11 cellular contexts compared by ENCODE assay signal in genomic region chr17:59668816-59669215, GRCh38. TPM values are rescaled to one million over a fixed set of nuclear protein-coding genes. Genes with fewer than 3 reads are reported as not detected.
DNase-seq lines count a peak whose midpoint lies in the region; ATAC-seq and TF ChIP-seq lines count a peak whose summit lies in the region.
"Had no signal": no experiment of that assay in that cellular context is flagged by ENCODE, and none has a peak within 500 bp of the region (broad histone marks: within the 10 kb centered on the region; RNA-seq: fewer than 3 reads in every experiment).

No MANE protein-coding gene starts in this region.

- no peak overlapping the region for H3K4me3 Mint-ChIP-seq in activated T-cell treated with anti-CD3 and anti-CD28 coated beads, Interleukin-2, amount 50 U/mL, for 24 hours
- no peak overlapping the region for H3K4me3 Mint-ChIP-seq in activated T-cell treated with anti-CD3 and anti-CD28 coated beads, Interleukin-2, amount 50 U/mL, for 4 hours
- H3K4me3 Mint-ChIP-seq in T-cell: no peak overlapping the region
- H3K4me3 Mint-ChIP-seq in stimulated activated memory B cell treated with anti-CD40 and anti-IgM and Interleukin-4, amounts not matched to agents 10 μg/mL and 1 μg/mL and 100 μg/mL, for 72 hours: no peak overlapping the region
- H3K4me3 Mint-ChIP-seq: GM23338 had no signal

- ATAC-seq in activated T-cell treated with anti-CD3 and anti-CD28 coated beads, Interleukin-2, amount 50 U/mL, for 4 hours: no peak
- ATAC-seq in T-cell (replicated peaks in 1 of 4) (no peak), HG03442 (IDR thresholded peaks at IDR 0.05; ENCODE audit: unreplicated experiment) (no peak)
- no peak for ATAC-seq in stimulated activated memory B cell treated with anti-CD40 and anti-IgM and Interleukin-4, amounts not matched to agents 10 μg/mL and 1 μg/mL and 100 μg/mL, for 72 hours
- ATAC-seq: GM23338 had no signal

- peaks cover 88% of the 10 kb centered on the region for H3K36me3 Mint-ChIP-seq in activated T-cell treated with anti-CD3 and anti-CD28 coated beads, Interleukin-2, amount 50 U/mL, for 24 hours (ENCODE audit: low read depth)
- peaks cover 27% of the 10 kb centered on the region for H3K36me3 Mint-ChIP-seq in activated T-cell treated with anti-CD3 and anti-CD28 coated beads, Interleukin-2, amount 50 U/mL, for 4 hours (ENCODE audit: insufficient read depth)
- H3K36me3 Mint-ChIP-seq in T-cell: peaks cover 20% of the 10 kb centered on the region
- peaks cover 38% of the 10 kb centered on the region for H3K36me3 Mint-ChIP-seq in stimulated activated memory B cell treated with anti-CD40 and anti-IgM and Interleukin-4, amounts not matched to agents 10 μg/mL and 1 μg/mL and 100 μg/mL, for 72 hours

- H3K27ac Mint-ChIP-seq in activated T-cell treated with anti-CD3 and anti-CD28 coated beads, Interleukin-2, amount 50 U/mL, for 24 hours: peak overlapping the region; percentile 81
- peak overlapping the region; percentile 49 to 57 for H3K27ac Mint-ChIP-seq in T-cell
- peak overlapping the region; percentile 80 for H3K27ac Mint-ChIP-seq in stimulated activated memory B cell treated with anti-CD40 and anti-IgM and Interleukin-4, amounts not matched to agents 10 μg/mL and 1 μg/mL and 100 μg/mL, for 72 hours
- H3K27ac Mint-ChIP-seq: GM23338 had no signal

- DNase-seq in activated T-cell treated with anti-CD3 and anti-CD28 coated beads, Interleukin-2, amount 50 U/mL, for 24 hours: no peak
- no peak for DNase-seq in activated T-cell treated with anti-CD3 and anti-CD28 coated beads, Interleukin-2, amount 50 U/mL, for 4 hours
- DNase-seq in T-cell (no peak), fibroblast of mammary gland (ENCODE audit: low read depth) (peak; percentile 95), UCSD-AML1 (lab: John Stamatoyannopoulos, UW; ENCODE audit: unreplicated experiment) (no peak), NCI-H1105 (lab: John Stamatoyannopoulos, UW) (no peak)
- DNase-seq: activated gamma-delta T cell treated with Interleukin-2 at 50 U/mL for 16 hours, NCI-H446 treated with DMSO at 0.1 percent for 48 hours had no signal

- POLR2A ChIA-PET in T-cell (lab: Charles Lee): interaction anchor here in 1 of 2 donors (0.5 kb wide), 1 partner anchor 52 kb away, joined by 3 read pairs; no protein-coding TSS in a partner anchor

- H3K4me3 ChIP-seq in fibroblast of mammary gland (ENCODE audit: control insufficient read depth, low read depth, low read length): no peak overlapping the region
- H3K4me3 ChIP-seq: GM23338 had no signal

- CTCF ChIA-PET in T-cell (lab: Charles Lee): interaction anchor here in 1 of 2 donors (0.6 kb wide), 1 partner anchor 14 kb away, joined by 3 read pairs; no protein-coding TSS in a partner anchor

- TF ChIP-seq CTCF in fibroblast of mammary gland (conservative IDR thresholded peaks at IDR 0.05; ENCODE audit: control insufficient read depth, insufficient read depth, low read depth, low read length): no peak

- peaks cover 43% of the 10 kb centered on the region for H3K4me1 Mint-ChIP-seq in activated T-cell treated with anti-CD3 and anti-CD28 coated beads, Interleukin-2, amount 50 U/mL, for 24 hours (ENCODE audit: low read depth)
- peaks cover 17% of the 10 kb centered on the region for H3K4me1 Mint-ChIP-seq in activated T-cell treated with anti-CD3 and anti-CD28 coated beads, Interleukin-2, amount 50 U/mL, for 4 hours (ENCODE audit: low read depth)
- peaks cover 0 to 29% (median 22%) of the 10 kb centered on the region in 3 donors for H3K4me1 Mint-ChIP-seq in T-cell
- H3K4me1 Mint-ChIP-seq in stimulated activated memory B cell treated with anti-CD40 and anti-IgM and Interleukin-4, amounts not matched to agents 10 μg/mL and 1 μg/mL and 100 μg/mL, for 72 hours: peaks cover 39% of the 10 kb centered on the region
- H3K4me1 Mint-ChIP-seq: GM23338 had no signal

- H3K9me3 Mint-ChIP-seq in activated T-cell treated with anti-CD3 and anti-CD28 coated beads, Interleukin-2, amount 50 U/mL, for 24 hours: no peaks in the 10 kb centered on the region
- no peaks in the 10 kb centered on the region for H3K9me3 Mint-ChIP-seq in activated T-cell treated with anti-CD3 and anti-CD28 coated beads, Interleukin-2, amount 50 U/mL, for 4 hours
- H3K9me3 Mint-ChIP-seq in T-cell: no peaks in the 10 kb centered on the region
- no peaks in the 10 kb centered on the region for H3K9me3 Mint-ChIP-seq in stimulated activated memory B cell treated with anti-CD40 and anti-IgM and Interleukin-4, amounts not matched to agents 10 μg/mL and 1 μg/mL and 100 μg/mL, for 72 hours
- H3K9me3 Mint-ChIP-seq: GM23338 had no signal

- no peaks in the 10 kb centered on the region for H3K27me3 Mint-ChIP-seq in activated T-cell treated with anti-CD3 and anti-CD28 coated beads, Interleukin-2, amount 50 U/mL, for 24 hours
- H3K27me3 Mint-ChIP-seq in activated T-cell treated with anti-CD3 and anti-CD28 coated beads, Interleukin-2, amount 50 U/mL, for 4 hours (ENCODE audit: low read depth): no peaks in the 10 kb centered on the region
- H3K27me3 Mint-ChIP-seq in T-cell: no peaks in the 10 kb centered on the region
- H3K27me3 Mint-ChIP-seq in stimulated activated memory B cell treated with anti-CD40 and anti-IgM and Interleukin-4, amounts not matched to agents 10 μg/mL and 1 μg/mL and 100 μg/mL, for 72 hours: no peaks in the 10 kb centered on the region

RNA-seq across cellular contexts. Expression of gene PTRH2, which starts 38.4 kb away (rescaled TPM):
- 10 to 100 TPM; 45.4 to 50.9 (median 47.4) TPM for total RNA-seq in activated T-cell treated with anti-CD3 and anti-CD28 coated beads, Interleukin-2, amount 50 U/mL, for 4 hours
- 10 to 100 TPM in 3 of 5 donors, 1 to 10 TPM in 2; 5.4 to 18.8 (median 15.3) TPM for total RNA-seq in T-cell

RNA-seq across cellular contexts. Expression of gene VMP1, which starts 38.6 kb away (rescaled TPM):
- 100 to 1,000 TPM; 128 to 138 (median 134) TPM for total RNA-seq in activated T-cell treated with anti-CD3 and anti-CD28 coated beads, Interleukin-2, amount 50 U/mL, for 4 hours
- 100 to 1,000 TPM in 2 of 5 donors, 10 to 100 TPM in 3; 93.7 to 104 (median 97.6) TPM for total RNA-seq in T-cell

RNA-seq across cellular contexts. Expression of gene CLTC, which starts 49.1 kb away (rescaled TPM):
- total RNA-seq in activated T-cell treated with anti-CD3 and anti-CD28 coated beads, Interleukin-2, amount 50 U/mL, for 4 hours: 100 to 1,000 TPM; 177 to 195 (median 183) TPM
- total RNA-seq in T-cell: 10 to 100 TPM; 70.3 to 98.7 (median 85.3) TPM
